Comparison of ENCODE assay signal across 21 cellular contexts in genomic region chr17:67238976-67239375, GRCh38. TPM values are rescaled to one million over a fixed set of nuclear protein-coding genes. Genes with fewer than 3 reads are reported as not detected.
A peak's percentile ranks its signal among the peaks of the same experiment; 100 is the strongest.
DNase-seq lines count a peak whose midpoint lies in the region; ATAC-seq and TF ChIP-seq lines count a peak whose summit lies in the region.
"Had no signal": no experiment of that assay in that cellular context is flagged by ENCODE, and none has a peak within 500 bp of the region (broad histone marks: within the 10 kb centered on the region; RNA-seq: fewer than 3 reads in every experiment).

No MANE protein-coding gene starts in this region.

- H3K4me1 Mint-ChIP-seq in activated T-cell treated with anti-CD3 and anti-CD28 coated beads, Interleukin-2, amount 50 U/mL, for 72 hours (ENCODE audit: low read depth) = peaks cover 58% of the 10 kb centered on the region
- H3K4me1 Mint-ChIP-seq in stimulated activated memory B cell treated with anti-CD40 and anti-IgM and Interleukin-4, amounts not matched to agents 10 μg/mL and 1 μg/mL and 100 μg/mL, for 72 hours = peaks cover 35% of the 10 kb centered on the region

- no peak overlapping the region for H3K4me3 Mint-ChIP-seq in activated T-cell treated with anti-CD3 and anti-CD28 coated beads, Interleukin-2, amount 50 U/mL, for 72 hours
- H3K4me3 Mint-ChIP-seq in stimulated activated memory B cell treated with anti-CD40 and anti-IgM and Interleukin-4, amounts not matched to agents 10 μg/mL and 1 μg/mL and 100 μg/mL, for 72 hours = no peak overlapping the region
- H3K4me3 Mint-ChIP-seq: activated CD8-positive, alpha-beta memory T cell treated with anti-CD3 and anti-CD28 coated beads, Interleukin-2, amount 10 ng/mL, durations not matched to agents 7 days and 5 days; CD14-positive monocyte; neural progenitor cell; stimulated activated naive CD8-positive, alpha-beta T cell treated with anti-CD3 and anti-CD28 coated beads, Interleukin-15, amount 100 ng/mL, for 72 hours had no signal

- H3K4me3 ChIP-seq in lower lobe of right lung = no peak overlapping the region
- H3K4me3 ChIP-seq in upper lobe of left lung = no peak overlapping the region
- H3K4me3 ChIP-seq: neural progenitor cell had no signal

- H3K36me3 ChIP-seq in lower lobe of right lung (peaks cover 60% of the 10 kb centered on the region), upper lobe of left lung (peaks cover 3 to 65% (median 28%) of the 10 kb centered on the region in 4 donors)
- H3K36me3 ChIP-seq: neural progenitor cell had no signal

- no peaks in the 10 kb centered on the region for H3K27me3 ChIP-seq in lower lobe of right lung (ENCODE audit: low read depth)
- no peaks in the 10 kb centered on the region for H3K27me3 ChIP-seq in upper lobe of left lung
- H3K27me3 ChIP-seq: neural progenitor cell had no signal

- no peak for TF ChIP-seq CTCF in lower lobe of right lung (IDR thresholded peaks at IDR 0.05)
- TF ChIP-seq CTCF in upper lobe of left lung (IDR thresholded peaks at IDR 0.05) = no peak

- no peaks in the 10 kb centered on the region for H3K9me3 ChIP-seq in lower lobe of right lung
- H3K9me3 ChIP-seq in upper lobe of left lung = no peaks in the 10 kb centered on the region

- no peak for ATAC-seq in activated T-cell treated with anti-CD3 and anti-CD28 coated beads, Interleukin-2, amount 50 U/mL, for 72 hours (replicated peaks in 1 of 2)
- peak; percentile 41 to 86 for ATAC-seq in lower lobe of right lung
- no peak for ATAC-seq in upper lobe of left lung (ENCODE audit: low FRiP score in 2 of 2)
- no peak for ATAC-seq in left lobe of liver
- no peak for ATAC-seq in sciatic nerve
- ATAC-seq in stimulated activated memory B cell treated with anti-CD40 and anti-IgM and Interleukin-4, amounts not matched to agents 10 μg/mL and 1 μg/mL and 100 μg/mL, for 72 hours = no peak
- ATAC-seq: activated CD8-positive, alpha-beta memory T cell treated with anti-CD3 and anti-CD28 coated beads, Interleukin-2, amount 10 ng/mL, durations not matched to agents 7 days and 5 days; HCT116; stimulated activated naive CD8-positive, alpha-beta T cell treated with anti-CD3 and anti-CD28 coated beads, Interleukin-15, amount 100 ng/mL, for 72 hours had no signal

- peaks cover 52% of the 10 kb centered on the region for H3K4me1 ChIP-seq in lower lobe of right lung
- peaks cover 39 to 55% (median 49%) of the 10 kb centered on the region in 4 donors for H3K4me1 ChIP-seq in upper lobe of left lung

- intact Hi-C loops in lower lobe of right lung (cut with DNase I) = no loop called here
- intact Hi-C loops in sciatic nerve (cut with DNase I) = no loop called here

- no peak for TF ChIP-seq POLR2A in upper lobe of left lung (IDR thresholded peaks at IDR 0.05)

- H3K27ac ChIP-seq in lower lobe of right lung = no peak overlapping the region
- peak overlapping the region; percentile 2 to 25 (median 10) for H3K27ac ChIP-seq in upper lobe of left lung
- H3K27ac ChIP-seq: epithelial cell of prostate, neural progenitor cell had no signal

- peak in 1 of 4 donors; percentile 45 for TF ChIP-seq EP300 in upper lobe of left lung (IDR thresholded peaks at IDR 0.05)

- no peaks in the 10 kb centered on the region for H3K9me3 Mint-ChIP-seq in activated T-cell treated with anti-CD3 and anti-CD28 coated beads, Interleukin-2, amount 50 U/mL, for 72 hours
- H3K9me3 Mint-ChIP-seq in stimulated activated memory B cell treated with anti-CD40 and anti-IgM and Interleukin-4, amounts not matched to agents 10 μg/mL and 1 μg/mL and 100 μg/mL, for 72 hours = no peaks in the 10 kb centered on the region
- H3K9me3 Mint-ChIP-seq: CD14-positive monocyte; neural progenitor cell; stimulated activated naive CD8-positive, alpha-beta T cell treated with anti-CD3 and anti-CD28 coated beads, Interleukin-15, amount 100 ng/mL, for 72 hours had no signal

- 72% methylated on average over 5 of the region's 5 CpGs for WGBS in upper lobe of left lung, 2 donors

- no peak for DNase-seq in activated T-cell treated with anti-CD3 and anti-CD28 coated beads, Interleukin-2, amount 50 U/mL, for 72 hours
- DNase-seq in activated T-cell treated with anti-CD3 and anti-CD28 coated beads for 4 hours (no peak), astrocyte of the hippocampus (ENCODE audit: low read depth, low spot score) (peak; percentile 18), lower lobe of right lung (no peak), upper lobe of left lung (no peak), left lobe of liver (ENCODE audit: low spot score) (no peak), sciatic nerve (ENCODE audit: low spot score) (no peak)
- DNase-seq: activated CD4-positive, CD25-positive, alpha-beta regulatory T cell; activated CD8-positive, alpha-beta memory T cell treated with anti-CD3 and anti-CD28 coated beads, Interleukin-2, amount 10 ng/mL, durations not matched to agents 7 days and 5 days; cortex of kidney; mesendoderm; NCI-H1436 treated with DMSO at 0.1 percent for 48 hours; NCI-H226; Right ventricle myocardium superior; stimulated activated naive CD8-positive, alpha-beta T cell treated with anti-CD3 and anti-CD28 coated beads, Interleukin-15, amount 100 ng/mL, for 72 hours; T-helper 2 cell had no signal

- H3K27ac Mint-ChIP-seq in activated T-cell treated with anti-CD3 and anti-CD28 coated beads, Interleukin-2, amount 50 U/mL, for 72 hours = peak overlapping the region; percentile 55
- no peak overlapping the region for H3K27ac Mint-ChIP-seq in stimulated activated memory B cell treated with anti-CD40 and anti-IgM and Interleukin-4, amounts not matched to agents 10 μg/mL and 1 μg/mL and 100 μg/mL, for 72 hours
- H3K27ac Mint-ChIP-seq: activated CD8-positive, alpha-beta memory T cell treated with anti-CD3 and anti-CD28 coated beads, Interleukin-2, amount 10 ng/mL, durations not matched to agents 7 days and 5 days; neural progenitor cell had no signal

- no peaks in the 10 kb centered on the region for H3K27me3 Mint-ChIP-seq in activated T-cell treated with anti-CD3 and anti-CD28 coated beads, Interleukin-2, amount 50 U/mL, for 72 hours (ENCODE audit: low read depth)
- H3K27me3 Mint-ChIP-seq in stimulated activated memory B cell treated with anti-CD40 and anti-IgM and Interleukin-4, amounts not matched to agents 10 μg/mL and 1 μg/mL and 100 μg/mL, for 72 hours = no peaks in the 10 kb centered on the region
- H3K27me3 Mint-ChIP-seq: activated CD8-positive, alpha-beta memory T cell treated with anti-CD3 and anti-CD28 coated beads, Interleukin-2, amount 10 ng/mL, durations not matched to agents 7 days and 5 days; stimulated activated naive CD8-positive, alpha-beta T cell treated with anti-CD3 and anti-CD28 coated beads, Interleukin-15, amount 100 ng/mL, for 72 hours had no signal

- peaks cover 9 to 34% of the 10 kb centered on the region in 2 donors for H3K36me3 Mint-ChIP-seq in activated T-cell treated with anti-CD3 and anti-CD28 coated beads, Interleukin-2, amount 50 U/mL, for 72 hours (ENCODE audit: insufficient read depth in 2 of 2)
- H3K36me3 Mint-ChIP-seq in stimulated activated memory B cell treated with anti-CD40 and anti-IgM and Interleukin-4, amounts not matched to agents 10 μg/mL and 1 μg/mL and 100 μg/mL, for 72 hours = peaks cover 46% of the 10 kb centered on the region

RNA-seq across cellular contexts. Expression of gene HELZ, which starts 6.0 kb away (rescaled TPM):
- 10 to 100 TPM; 51.3 to 52.0 TPM for total RNA-seq in activated T-cell treated with anti-CD3 and anti-CD28 coated beads, Interleukin-2, amount 50 U/mL, for 72 hours
- total RNA-seq in lower lobe of right lung = 68.9 TPM
- 100 to 1,000 TPM in 1 of 6 donors, 10 to 100 TPM in 5; 52.1 to 166 (median 60.8) TPM for total RNA-seq in upper lobe of left lung
- 31.7 TPM for total RNA-seq in left lobe of liver
- total RNA-seq in sciatic nerve = 86.0 TPM

Comparison
In these comparisons a context has a peak if more than half of its experiments do, and no peak if none do; other contexts are left out.
1. ATAC-seq: peak in lower lobe of right lung (2 of 2); none in activated T-cell treated with anti-CD3 and anti-CD28 coated beads, Interleukin-2, amount 50 U/mL, for 72 hours (0 of 2), upper lobe of left lung (0 of 2), left lobe of liver (single experiment), sciatic nerve (single experiment) and stimulated activated memory B cell treated with anti-CD40 and anti-IgM and Interleukin-4, amounts not matched to agents 10 μg/mL and 1 μg/mL and 100 μg/mL, for 72 hours (single experiment).